ENCODE assay signal across 11 cellular contexts in the genomic region with DNA sequence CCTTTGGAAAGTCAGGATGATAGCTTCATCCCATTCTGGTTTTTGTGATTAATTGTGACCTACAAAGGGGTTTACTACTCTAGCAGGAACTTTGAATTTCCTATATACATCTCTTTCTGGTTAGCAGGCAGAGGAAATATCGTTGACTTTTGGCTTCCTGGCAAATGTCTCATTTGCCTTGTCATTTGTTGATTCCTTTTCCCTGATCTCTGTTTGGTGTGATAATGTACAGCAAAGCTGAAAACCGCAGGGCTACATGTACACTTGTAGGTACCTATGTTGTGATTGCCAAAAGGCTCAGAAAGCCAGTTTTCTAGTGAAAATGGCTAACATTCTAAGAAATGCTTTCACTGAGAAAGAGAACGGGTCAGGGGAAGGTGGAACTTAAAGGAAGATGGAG. TPM values are rescaled to one million over a fixed set of nuclear protein-coding genes. Genes with fewer than 3 reads are reported as not detected.
DNase-seq lines count a peak whose midpoint lies in the region; ATAC-seq, FAIRE-seq and TF ChIP-seq lines count a peak whose summit lies in the region.
"Had no signal": no experiment of that assay in that cellular context is flagged by ENCODE, and none has a peak within 500 bp of the region (broad histone marks: within the 10 kb centered on the region; RNA-seq: fewer than 3 reads in every experiment).

No MANE protein-coding gene starts in this region.

- peak overlapping the region in 4 of 7 donors; percentile 5 to 54 (median 20) for H3K27ac Mint-ChIP-seq in CD14-positive monocyte

- RAD21 ChIA-PET in GM12878 (lab: Charles Lee; ENCODE audit: unreplicated experiment) = interaction anchor here (1.5 to 1.8 kb wide), 3 partner anchors 22 to 85 kb away, joined by 3 to 8 read pairs (median 5); no protein-coding TSS in a partner anchor

- no peak for FAIRE-seq in GM12878 (lab: Jason Lieb, UNC)
- FAIRE-seq: GM18507 had no signal

- peak overlapping the region; percentile 33; the same call in 1 of the 2 replicates for H3K27ac ChIP-seq in GM12878 (ENCODE audit: control insufficient read depth, insufficient read depth)
- H3K27ac ChIP-seq in muscle layer of duodenum (ENCODE audit: low read length) = peak overlapping the region; percentile 28

- TF ChIP-seq CTCF in CD14-positive monocyte (IDR thresholded peaks at IDR 0.05) (no peak), Loucy (conservative IDR thresholded peaks at IDR 0.05; ENCODE audit: low read length) (no peak), GM12878 (IDR thresholded peaks at IDR 0.05 in 2 of 3, conservative IDR thresholded peaks at IDR 0.05 in 1 of 3; ENCODE audit: control insufficient read depth in 2 of 3, extremely low read depth in 1 of 3, insufficient read depth in 1 of 3, low read depth in 3 of 3, low read length in 3 of 3) (no peak), lower leg skin (IDR thresholded peaks at IDR 0.05) (no peak)

- ATAC-seq in GM12878 = no peak
- no peak for ATAC-seq in GM21515 (IDR thresholded peaks at IDR 0.05; ENCODE audit: unreplicated experiment)
- ATAC-seq in HG03342 (IDR thresholded peaks at IDR 0.05; ENCODE audit: unreplicated experiment) = no peak

- 25% methylated on average over 3 of the region's 3 CpGs for WGBS in GM12878 (ENCODE audit: insufficient coverage, insufficient replicate concordance, low lambda C conversion rate, missing lambda C conversion rate)
- WGBS in lower leg skin, 2 donors = 52 to 58% methylated on average over 3 of the region's 3 CpGs

- SMC1A ChIA-PET in GM12878 (lab: Charles Lee; ENCODE audit: uncharacterized antibody, unreplicated experiment) = interaction anchor here (0.7 to 12.1 kb wide), 11 partner anchors 9 to 104 kb away, joined by 3 to 120 read pairs (median 4); no protein-coding TSS in a partner anchor

- BruUV-seq in GM12878 (replicated peaks; lab: Mats Ljungman, UMichigan) = no TSS peak

- H2AFZ ChIP-seq in Loucy (ENCODE audit: low read length) (no peak overlapping the region), GM12878 (ENCODE audit: control insufficient read depth, low read depth, low read length) (no peak overlapping the region)

- TF ChIP-seq POLR2A in GM12878 (IDR thresholded peaks at IDR 0.05; ENCODE audit: low read depth, low read length) (no peak), lower leg skin (IDR thresholded peaks at IDR 0.05) (no peak)

- POLR2A ChIA-PET in GM12878 (lab: Charles Lee) = interaction anchor here (0.7 to 2.0 kb wide), 2 partner anchors 11 to 1208 kb away, joined by 3 to 4 read pairs; no protein-coding TSS in a partner anchor

- no peak for TF ChIP-seq EP300 in GM12878 (IDR thresholded peaks at IDR 0.05; ENCODE audit: borderline replicate concordance in 1 of 2, control insufficient read depth in 1 of 2, low read depth in 2 of 2, low read length in 2 of 2)

- H3K4me3 Mint-ChIP-seq in CD14-positive monocyte = no peak overlapping the region

- no peaks in the 10 kb centered on the region for H3K27me3 ChIP-seq in Loucy (ENCODE audit: insufficient read depth, low read length, poor library complexity, severe bottlenecking)
- no peaks in the 10 kb centered on the region for H3K27me3 ChIP-seq in GM12878 (replicated peaks in 1 of 2; ENCODE audit: control insufficient read depth in 2 of 2, insufficient read depth in 2 of 2, low read length in 1 of 2)
- H3K27me3 ChIP-seq in muscle layer of duodenum (ENCODE audit: low read depth, low read length) = no peaks in the 10 kb centered on the region
- H3K27me3 ChIP-seq: gastrocnemius medialis had no signal

- H3K36me3 ChIP-seq in Loucy (ENCODE audit: insufficient read depth, low read length) (peaks cover 49% of the 10 kb centered on the region; the same call in 1 of the 2 replicates), GM12878 (ENCODE audit: control insufficient read depth in 2 of 2, insufficient read depth in 2 of 2, low read length in 1 of 2) (peaks cover 10 to 16% of the 10 kb centered on the region in 2 experiments), muscle layer of duodenum (ENCODE audit: control insufficient read depth in 1 of 2, insufficient read depth in 2 of 2, low read length in 2 of 2) (peaks cover 0 to 7% of the 10 kb centered on the region in 2 donors)

- no peak for TF ChIP-seq RAD21 in GM12878 (IDR thresholded peaks at IDR 0.05; ENCODE audit: insufficient read depth, low read depth, low read length)

- DNase-seq in CD14-positive monocyte (ENCODE audit: low spot score) (no peak), GM12878 (ENCODE audit: low read depth, low spot score) (no peak), lower leg skin (ENCODE audit: low spot score in 2 of 2) (no peak), COLO829 (ENCODE audit: low spot score) (no peak)
- DNase-seq: COR-L47, gastrocnemius medialis had no signal

- H3K4me1 Mint-ChIP-seq in CD14-positive monocyte = peaks cover 34% of the 10 kb centered on the region

- H4K20me1 ChIP-seq in Loucy (ENCODE audit: insufficient read depth, low read length, poor library complexity, severe bottlenecking) (peaks cover 75% of the 10 kb centered on the region), GM12878 (ENCODE audit: control insufficient read depth, insufficient read depth) (no peaks in the 10 kb centered on the region)

- H3K4me3 ChIP-seq in Loucy (ENCODE audit: low read length, poor library complexity, severe bottlenecking) (peak overlapping the region; percentile 41), GM12878 (no peak overlapping the region), muscle layer of duodenum (ENCODE audit: low read depth in 1 of 2, low read length in 2 of 2) (no peak overlapping the region), lower leg skin (ENCODE audit: low read depth, poor library complexity, severe bottlenecking) (no peak overlapping the region)
- H3K4me3 ChIP-seq: gastrocnemius medialis had no signal

- intact Hi-C loops in CD14-positive monocyte (cut with micrococcal nuclease) = no loop called here
- intact Hi-C loops in GM12878 (cut with micrococcal nuclease; ENCODE audit: unreplicated experiment) = no loop called here
- intact Hi-C loops in lower leg skin (cut with DNase I; ENCODE audit: low total_unique reads) = no loop called here

- no peaks in the 10 kb centered on the region for H3F3A ChIP-seq in Loucy (ENCODE audit: low read depth)

- no peaks in the 10 kb centered on the region for H3K9me2 ChIP-seq in Loucy (replicated peaks; ENCODE audit: low read depth, low read length)

- H3K9me3 Mint-ChIP-seq in CD14-positive monocyte = no peaks in the 10 kb centered on the region

- CTCF ChIA-PET in GM12878 (lab: Yijun Ruan, JAX) = interaction anchor here (0.5 to 10.6 kb wide), 8 partner anchors 8 to 109 kb away, joined by 3 to 88 read pairs (median 4); no protein-coding TSS in a partner anchor

- in situ Hi-C loops in GM12878 (cut with MboI) = no loop called here

- H3K4me1 ChIP-seq in Loucy (ENCODE audit: insufficient read depth, low read length, poor library complexity, severe bottlenecking) = peaks cover 50% of the 10 kb centered on the region
- H3K4me1 ChIP-seq in GM12878 (ENCODE audit: control insufficient read depth, insufficient read depth, low read length) = peaks cover 15% of the 10 kb centered on the region
- H3K4me1 ChIP-seq in muscle layer of duodenum (ENCODE audit: control insufficient read depth in 1 of 2, insufficient read depth in 2 of 2, low read length in 2 of 2) = peaks cover 20 to 45% of the 10 kb centered on the region in 2 donors

- H3K9me3 ChIP-seq in Loucy (ENCODE audit: insufficient read depth, low read depth, low read length) (no peaks in the 10 kb centered on the region), GM12878 (replicated peaks; ENCODE audit: control insufficient read depth, insufficient read depth, low read length) (no peaks in the 10 kb centered on the region), muscle layer of duodenum (ENCODE audit: control insufficient read depth in 1 of 2, low read length in 2 of 2) (no peaks in the 10 kb centered on the region)
- H3K9me3 ChIP-seq: gastrocnemius medialis had no signal

- H3K9ac ChIP-seq in Loucy (ENCODE audit: low read depth, low read length, poor library complexity, severe bottlenecking) (peak overlapping the region; percentile 17), GM12878 (ENCODE audit: control insufficient read depth, insufficient read depth, low read length) (no peak overlapping the region)

- H3K27me3 Mint-ChIP-seq in CD14-positive monocyte (ENCODE audit: low read depth in 3 of 3) = no peaks in the 10 kb centered on the region

- peaks cover 40 to 51% of the 10 kb centered on the region in 2 donors for H3K36me3 Mint-ChIP-seq in CD14-positive monocyte

- peaks cover 88% of the 10 kb centered on the region for H3K79me2 ChIP-seq in Loucy (ENCODE audit: insufficient read depth, low read length)
- peaks cover 64% of the 10 kb centered on the region for H3K79me2 ChIP-seq in GM12878 (ENCODE audit: control insufficient read depth, insufficient read depth, low read length)

- H3K4me2 ChIP-seq in Loucy (ENCODE audit: low read depth, low read length, poor library complexity, severe bottlenecking) (peak overlapping the region; percentile 66), GM12878 (ENCODE audit: control insufficient read depth, insufficient read depth) (no peak overlapping the region)

TF ChIP-seq in GM12878, 131 proteins besides CTCF, POLR2A, EP300 and RAD21 (continues in another document):
- TF ChIP-seq PML (IDR thresholded peaks at IDR 0.05; ENCODE audit: low read length) (no peak), FOS (IDR thresholded peaks at IDR 0.05; ENCODE audit: borderline replicate concordance, extremely low read depth, insufficient read length) (no peak), FOXK2 (IDR thresholded peaks at IDR 0.05) (no peak)

RNA-seq across cellular contexts. Expression of a gene that starts 44.3 kb away (rescaled TPM):
- polyA plus RNA-seq in CD14-positive monocyte (10 to 100 TPM in 1 of 2 donors, 1 to 10 TPM in 1; 6.9 to 11.5 TPM), GM12878 (2011; rRNA removed) (25.1 and 33.8 TPM in 2 replicates), GM12878 (2014; fragmentation: Illumina TruSeq; extraction: Trizol) (128 and 159 TPM in 2 replicates), GM12878 (2014; fragmentation: Nextera tagmentation; extraction: Ambion mirVana) (10 to 100 TPM; 36.1 to 47.6 TPM), GM12878 (2014; rRNA removed) (34.5 and 35.4 TPM in 2 replicates), GM12878 (2016; fragmentation: Nextera tagmentation; extraction: Ambion mirVana) (10 to 100 TPM; 57.0 to 59.9 TPM)
- total RNA-seq in GM12878 (2013; cell fraction: nucleolus; rRNA removed) = 14.9 and 16.0 TPM in 2 replicates
- total RNA-seq in GM12878 (2014; rRNA removed) (21.5 and 24.0 TPM in 2 replicates), GM12878 (2014; rRNA removed; fragmentation: Illumina TruSeq; extraction: Trizol) (47.1 and 51.6 TPM in 2 replicates), GM12878 (2021) (91.7 and 97.4 TPM in 2 replicates), lower leg skin (10 to 100 TPM; 29.8 to 37.1 (median 31.9) TPM)
- 41.2 TPM for polyA plus RNA-seq in GM12878 (2011; ENCODE audit: low read depth)
- 13.6 and 19.6 TPM in 2 replicates for polyA plus RNA-seq in GM12878 (2011; cell fraction: cytosol; rRNA removed)
- 20.3 and 33.7 TPM in 2 replicates for polyA plus RNA-seq in GM12878 (2011; cell fraction: nucleus; rRNA removed)
- 53.5 and 59.9 TPM in 2 replicates for polyA plus RNA-seq in GM12878 (2012)
- 13.7 and 17.7 TPM in 2 replicates for polyA minus RNA-seq in GM12878 (2011; rRNA and poly(A)+ RNA removed)
- polyA minus RNA-seq in GM12878 (2011; cell fraction: cytosol; rRNA and poly(A)+ RNA removed) = 24.7 and 26.9 TPM in 2 replicates
- 8.0 and 13.6 TPM in 2 replicates for polyA minus RNA-seq in GM12878 (2011; cell fraction: nucleus; rRNA and poly(A)+ RNA removed)
